Comparison of ENCODE assay signal across 1 cellular context in the genomic region with DNA sequence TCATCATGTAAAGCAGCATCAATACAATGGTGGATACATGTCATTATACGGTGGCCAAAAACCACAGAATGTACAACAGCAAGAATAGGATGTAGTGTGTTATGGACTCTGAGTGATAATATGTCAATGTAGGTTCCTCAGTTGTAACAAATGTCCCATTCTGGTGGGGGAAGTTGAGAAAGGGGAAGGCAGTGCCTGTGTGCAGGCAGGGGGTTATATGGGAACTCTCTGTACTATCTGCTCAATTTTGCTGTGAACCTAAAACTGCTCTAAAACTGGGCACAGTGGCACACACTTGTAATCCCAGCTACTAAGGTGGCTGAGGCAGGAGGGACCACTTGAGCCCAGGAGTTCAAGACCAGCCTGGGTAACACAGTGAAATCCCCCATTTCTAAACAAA.
TF ChIP-seq lines count a peak whose summit lies in the region.

No MANE protein-coding gene starts in this region.

TF ChIP-seq in IMR-90, 13 proteins besides CTCF, POLR2A, EP300 and RAD21:
- no peak for TF ChIP-seq RFX5 (IDR thresholded peaks at IDR 0.05; ENCODE audit: low read depth, low read length)
- TF ChIP-seq FOS (IDR thresholded peaks at IDR 0.05; ENCODE audit: low read depth, low read length): no peak
- no peak for TF ChIP-seq CEBPB (IDR thresholded peaks at IDR 0.05; ENCODE audit: low read depth, low read length)
- no peak for TF ChIP-seq CHD1 (IDR thresholded peaks at IDR 0.05; ENCODE audit: low read depth, low read length)
- TF ChIP-seq SMC3 (IDR thresholded peaks at IDR 0.05; ENCODE audit: low read depth, low read length): no peak
- no peak for TF ChIP-seq NFE2L2 (IDR thresholded peaks at IDR 0.05; ENCODE audit: low read depth, low read length)
